In genomic region chr11:36996795-36997194, GRCh38 we compare ENCODE assay signal across 14 cellular contexts.
A peak's percentile ranks its signal among the peaks of the same experiment; 100 is the strongest.
DNase-seq lines count a peak whose midpoint lies in the region; ATAC-seq lines count a peak whose summit lies in the region.
"Had no signal": no experiment of that assay in that cellular context is flagged by ENCODE, and none has a peak within 500 bp of the region (broad histone marks: within the 10 kb centered on the region; RNA-seq: fewer than 3 reads in every experiment).

No MANE protein-coding gene starts in this region.

- peak; percentile 1 for DNase-seq in HT1080 (ENCODE audit: low read depth)
- peak in 23 of 42 donors; percentile 7 to 71 (median 25) for DNase-seq in head of caudate nucleus
- peak; percentile 3 for DNase-seq in putamen (ENCODE audit: low spot score)
- DNase-seq: AML-193; Caco-2; Calu3; CD4-positive, alpha-beta T cell; CD8-positive, alpha-beta T cell; DMS79 treated with DMSO at 0.1 percent for 48 hours; GF-D8 had no signal

- intact Hi-C loops in head of caudate nucleus (cut with DNase I): no loop called here

- ATAC-seq in GM21360 (IDR thresholded peaks at IDR 0.05; ENCODE audit: unreplicated experiment): no peak
- ATAC-seq in HG02763 (IDR thresholded peaks at IDR 0.05; ENCODE audit: unreplicated experiment): no peak
- ATAC-seq: A549; CD8-positive, alpha-beta T cell; GM12878 had no signal
